ENCODE assay signal across 9 cellular contexts in genomic region chr12:103632554-103633216, GRCh38. TPM values are rescaled to one million over a fixed set of nuclear protein-coding genes. Genes with fewer than 3 reads are reported as not detected.
A peak's percentile ranks its signal among the peaks of the same experiment; 100 is the strongest.
DNase-seq lines count a peak whose midpoint lies in the region; ATAC-seq and TF ChIP-seq lines count a peak whose summit lies in the region.
"Had no signal": no experiment of that assay in that cellular context is flagged by ENCODE, and none has a peak within 500 bp of the region (broad histone marks: within the 10 kb centered on the region; RNA-seq: fewer than 3 reads in every experiment).

No MANE protein-coding gene starts in this region.

- no peaks in the 10 kb centered on the region for H4K20me1 ChIP-seq in GM23338 (replicated peaks; ENCODE audit: insufficient read depth)

- H3K4me1 ChIP-seq in GM23338 (ENCODE audit: insufficient read depth) (no peaks in the 10 kb centered on the region), upper lobe of right lung (no peaks in the 10 kb centered on the region)

- no peak overlapping the region for H3K27ac Mint-ChIP-seq in GM23338

- peak; percentile 99 for ATAC-seq in GM23338
- ATAC-seq in upper lobe of right lung = peak; percentile 85

- H3K36me3 ChIP-seq in GM23338 (ENCODE audit: insufficient read depth) (no peaks in the 10 kb centered on the region), upper lobe of right lung (no peaks in the 10 kb centered on the region)

- H3K27ac ChIP-seq in GM23338 (ENCODE audit: low read depth) (no peak overlapping the region), upper lobe of right lung (no peak overlapping the region)

- H3K9me3 ChIP-seq in upper lobe of right lung = no peaks in the 10 kb centered on the region

- no peak overlapping the region for H3K4me3 ChIP-seq in GM23338
- no peak overlapping the region for H3K4me3 ChIP-seq in cardiac fibroblast (replicated peaks in 1 of 2; ENCODE audit: low read depth in 2 of 2, low read length in 2 of 2)
- H3K4me3 ChIP-seq in upper lobe of right lung = no peak overlapping the region

- peak overlapping the region; percentile 87 for H2AFZ ChIP-seq in GM23338

- intact Hi-C loops in upper lobe of right lung (cut with DNase I) = no loop called here

- peak; percentile 18 for DNase-seq in NCI-H510A (lab: John Stamatoyannopoulos, UW)
- DNase-seq in NCI-H510A treated with DMSO at 0.1 percent for 48 hours (lab: John Stamatoyannopoulos, UW) = no peak
- peak; percentile 89 for DNase-seq in GM23338 (ENCODE audit: low spot score)
- peak; percentile 48 for DNase-seq in M059J (ENCODE audit: low read depth)
- peak; percentile 49 for DNase-seq in SKM-1 treated with dmso at 0.1 percent for 144 hours (lab: John Stamatoyannopoulos, UW; ENCODE audit: unreplicated experiment)
- peak; percentile 61 to 69 for DNase-seq in cardiac fibroblast (ENCODE audit: low read depth in 2 of 2)
- DNase-seq in lung microvascular endothelial cell (ENCODE audit: low read depth in 2 of 2) = peak; percentile 76 to 80
- peak; percentile 68 for DNase-seq in upper lobe of right lung

- TF ChIP-seq CTCF in GM23338 (conservative IDR thresholded peaks at IDR 0.05; ENCODE audit: low read depth in 2 of 2) (peak; percentile 98 to 100), cardiac fibroblast (IDR thresholded peaks at IDR 0.05; ENCODE audit: low read depth, low read length) (peak; percentile 95), upper lobe of right lung (IDR thresholded peaks at IDR 0.05) (peak; percentile 56)

- H3K9me3 Mint-ChIP-seq in GM23338 = no peaks in the 10 kb centered on the region

- no peaks in the 10 kb centered on the region for H3K79me2 ChIP-seq in GM23338 (replicated peaks; ENCODE audit: insufficient read depth)

- H3K9me2 ChIP-seq in GM23338 (ENCODE audit: insufficient read depth) = no peaks in the 10 kb centered on the region; the same call in 1 of the 2 replicates

- peaks cover 3% of the 10 kb centered on the region for H3K27me3 Mint-ChIP-seq in GM23338 (ENCODE audit: insufficient read depth, low read depth, poor library complexity)

- H3K4me3 Mint-ChIP-seq in GM23338 = no peak overlapping the region

- H3K4me2 ChIP-seq in GM23338 = no peak overlapping the region

- no peaks in the 10 kb centered on the region for H3K4me1 Mint-ChIP-seq in GM23338

- H3F3A ChIP-seq in GM23338 (replicated peaks; ENCODE audit: low read depth) = no peaks in the 10 kb centered on the region

- H3K27me3 ChIP-seq in GM23338 (ENCODE audit: insufficient read depth) (no peaks in the 10 kb centered on the region), upper lobe of right lung (no peaks in the 10 kb centered on the region)

- H3K36me3 Mint-ChIP-seq in GM23338 (ENCODE audit: low read depth) = no peaks in the 10 kb centered on the region

TF ChIP-seq in GM23338, 12 proteins besides CTCF, POLR2A, EP300 and RAD21:
- TF ChIP-seq ZNF462 (CRISPR knock-in tag; IDR thresholded peaks at IDR 0.05) (no peak), POLR2AphosphoS5 (IDR thresholded peaks at IDR 0.05; ENCODE audit: low read depth) (no peak), JUNB (IDR thresholded peaks at IDR 0.05; ENCODE audit: unreplicated experiment) (no peak)

RNA-seq across cellular contexts. Expression of gene STAB2, which starts 45.6 kb away (rescaled TPM):
- total RNA-seq in GM23338 (2014; rRNA removed; shearing (Covaris generic)) = 0.14 TPM in 1 of 2 replicates, not detected in the other
- not detected in 2 replicates for polyA plus RNA-seq in GM23338 (2016; fragmentation: Nextera tagmentation; extraction: Ambion mirVana)
- total RNA-seq in M059J (2014; rRNA removed; shearing (Covaris generic)) = not detected in 2 replicates
- total RNA-seq in lung microvascular endothelial cell (5.7 and 10.5 TPM in 2 replicates), upper lobe of right lung (2.6 TPM)
- total RNA-seq: frontal cortex had no signal
